15 cellular contexts compared by ENCODE assay signal in the genomic region with DNA sequence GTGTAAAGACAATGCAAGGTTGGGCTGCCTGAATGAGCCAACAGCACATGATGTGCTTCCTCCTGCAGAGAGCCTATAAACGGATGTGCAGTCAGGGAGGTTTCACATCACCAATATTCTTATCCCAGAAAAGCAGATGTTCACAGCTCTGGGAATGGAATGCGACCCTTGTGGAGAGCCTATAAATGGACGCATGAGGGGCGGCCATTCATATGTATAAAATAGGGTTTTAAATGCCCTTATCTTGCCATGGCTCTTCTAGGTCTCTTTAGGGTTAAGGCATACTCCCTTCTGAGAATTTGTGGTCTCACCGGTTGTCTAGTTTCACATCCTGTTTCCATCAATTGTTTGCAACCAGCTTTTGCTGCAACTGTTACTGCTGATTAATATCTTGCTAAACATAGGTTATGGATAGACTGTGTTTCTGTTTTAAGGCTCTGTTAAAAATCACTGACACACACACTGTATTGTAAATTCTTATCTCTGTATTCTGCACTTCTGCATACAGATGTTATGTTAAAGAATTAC. TPM values are rescaled to one million over a fixed set of nuclear protein-coding genes. Genes with fewer than 3 reads are reported as not detected.
DNase-seq lines count a peak whose midpoint lies in the region; ATAC-seq lines count a peak whose summit lies in the region.
"Had no signal": no experiment of that assay in that cellular context is flagged by ENCODE, and none has a peak within 500 bp of the region (broad histone marks: within the 10 kb centered on the region; RNA-seq: fewer than 3 reads in every experiment).

No MANE protein-coding gene starts in this region.

- POLR2A ChIA-PET in activated CD4-positive, alpha-beta T cell treated with anti-CD3 and anti-CD28 coated beads, Interleukin-2, amount 10 ng/mL, durations not matched to agents 7 days and 5 days (lab: Charles Lee): no interaction called here
- POLR2A ChIA-PET in T-cell (lab: Charles Lee): interaction anchor here (0.6 kb wide), 2 partner anchors 34 to 205 kb away, joined by 3 read pairs; no protein-coding TSS in a partner anchor

- peak; percentile 54 for DNase-seq in activated CD4-positive, alpha-beta T cell treated with anti-CD3 and anti-CD28 coated beads, Interleukin-2, amount 10 ng/mL, durations not matched to agents 7 days and 5 days
- DNase-seq in activated CD4-positive, alpha-beta T cell treated with anti-CD3 and anti-CD28 coated beads, Interleukin-2, amount 50 U/mL, for 1 hour: no peak
- DNase-seq in T-cell: peak in 7 of 34 experiments; percentile 2 to 30 (median 14)
- DNase-seq in myocyte (ENCODE audit: low read depth): peak; percentile 6
- DNase-seq in posterior cingulate gyrus: no peak
- DNase-seq in NCI-H1092 (lab: John Stamatoyannopoulos, UW): no peak
- DNase-seq: DMS153, H7, left cardiac atrium, NCI-H146, OCI-M1 had no signal

- intact Hi-C loops in posterior cingulate gyrus (cut with DNase I): no loop called here

- CTCF ChIA-PET in activated CD4-positive, alpha-beta T cell treated with anti-CD3 and anti-CD28 coated beads, Interleukin-2, amount 10 ng/mL, durations not matched to agents 7 days and 5 days (lab: Charles Lee): interaction anchor here (0.6 kb wide), 1 partner anchor 52 kb away, joined by 3 read pairs; no protein-coding TSS in a partner anchor
- CTCF ChIA-PET in T-cell (lab: Charles Lee): no interaction called here

- peak overlapping the region; percentile 44 for H3K27ac Mint-ChIP-seq in activated CD4-positive, alpha-beta T cell treated with anti-CD3 and anti-CD28 coated beads, Interleukin-2, amount 10 ng/mL, durations not matched to agents 7 days and 5 days
- H3K27ac Mint-ChIP-seq in IgD-negative memory B cell (peak overlapping the region; percentile 8 to 47 (median 25)), T-cell (peak overlapping the region; percentile 35 to 90)
- H3K27ac Mint-ChIP-seq: brain had no signal

- peak overlapping the region; percentile 42 for H3K4me3 Mint-ChIP-seq in activated CD4-positive, alpha-beta T cell treated with anti-CD3 and anti-CD28 coated beads, Interleukin-2, amount 10 ng/mL, durations not matched to agents 7 days and 5 days
- H3K4me3 Mint-ChIP-seq in IgD-negative memory B cell (peak overlapping the region; percentile 18 to 91 (median 62)), T-cell (peak overlapping the region; percentile 14 to 58 (median 51))
- H3K4me3 Mint-ChIP-seq: brain, neural crest cell had no signal

- peaks cover 42% of the 10 kb centered on the region for H3K36me3 Mint-ChIP-seq in activated CD4-positive, alpha-beta T cell treated with anti-CD3 and anti-CD28 coated beads, Interleukin-2, amount 10 ng/mL, durations not matched to agents 7 days and 5 days (ENCODE audit: low read depth)
- H3K36me3 Mint-ChIP-seq in IgD-negative memory B cell: no peaks in the 10 kb centered on the region
- no peaks in the 10 kb centered on the region for H3K36me3 Mint-ChIP-seq in T-cell
- H3K36me3 Mint-ChIP-seq: brain had no signal

- peaks cover 47% of the 10 kb centered on the region for H3K27me3 Mint-ChIP-seq in activated CD4-positive, alpha-beta T cell treated with anti-CD3 and anti-CD28 coated beads, Interleukin-2, amount 10 ng/mL, durations not matched to agents 7 days and 5 days
- H3K27me3 Mint-ChIP-seq in IgD-negative memory B cell (no peaks in the 10 kb centered on the region), T-cell (no peaks in the 10 kb centered on the region)

- H3K9me3 Mint-ChIP-seq in activated CD4-positive, alpha-beta T cell treated with anti-CD3 and anti-CD28 coated beads, Interleukin-2, amount 10 ng/mL, durations not matched to agents 7 days and 5 days: peaks cover 33% of the 10 kb centered on the region
- H3K9me3 Mint-ChIP-seq in IgD-negative memory B cell (no peaks in the 10 kb centered on the region), T-cell (peaks cover 0 to 27% (median 0%) of the 10 kb centered on the region in 3 donors)

- H3K4me1 Mint-ChIP-seq in activated CD4-positive, alpha-beta T cell treated with anti-CD3 and anti-CD28 coated beads, Interleukin-2, amount 10 ng/mL, durations not matched to agents 7 days and 5 days: peaks cover 61% of the 10 kb centered on the region
- H3K4me1 Mint-ChIP-seq in IgD-negative memory B cell (peaks cover 22 to 32% (median 25%) of the 10 kb centered on the region in 3 donors), T-cell (peaks cover 25 to 49% (median 45%) of the 10 kb centered on the region in 3 donors)
- H3K4me1 Mint-ChIP-seq: neural crest cell had no signal

- ATAC-seq in T-cell (replicated peaks in 1 of 4) (peak in 1 of 4 experiments; percentile 39), HG03108 (IDR thresholded peaks at IDR 0.05; ENCODE audit: unreplicated experiment) (no peak)
- ATAC-seq: left cardiac atrium had no signal

RNA-seq across cellular contexts. Expression of gene SLFN11, which starts 31.9 kb away (rescaled TPM):
- total RNA-seq in activated CD4-positive, alpha-beta T cell treated with anti-CD3 and anti-CD28 coated beads, Interleukin-2, amount 10 ng/mL, durations not matched to agents 7 days and 5 days: 10 to 100 TPM; 32.1 to 32.9 TPM
- polyA plus RNA-seq in IgD-negative memory B cell: 11.2 TPM
- total RNA-seq in T-cell (10 to 100 TPM; 22.2 to 43.2 (median 31.0) TPM), myocyte (6.5 and 15.1 TPM in 2 replicates)
- 6.0 TPM for polyA plus RNA-seq in myocyte (2012)

Comparison
In these comparisons a context has a peak if more than half of its experiments do, and no peak if none do; other contexts are left out.
1. DNase-seq: peak in activated CD4-positive, alpha-beta T cell treated with anti-CD3 and anti-CD28 coated beads, Interleukin-2, amount 10 ng/mL, durations not matched to agents 7 days and 5 days (single experiment) and myocyte (single experiment); none in activated CD4-positive, alpha-beta T cell treated with anti-CD3 and anti-CD28 coated beads, Interleukin-2, amount 50 U/mL, for 1 hour (single experiment), posterior cingulate gyrus (0 of 10) and NCI-H1092 (single experiment).
2. Peak in every context shown above with its lines, with median percentiles within 50 percentile points of each other: H3K27ac Mint-ChIP-seq and H3K4me3 Mint-ChIP-seq.